In genomic region chr16:88497561-88498420, GRCh38 we compare ENCODE assay signal across 1 cellular context.
TF ChIP-seq lines count a peak whose summit lies in the region.

No MANE protein-coding gene starts in this region.

TF ChIP-seq in K562, 482 proteins besides CTCF, POLR2A, EP300 and RAD21 (continued from another document and continues in another):
- TF ChIP-seq SAP30 (IDR thresholded peaks at IDR 0.05; ENCODE audit: borderline replicate concordance, insufficient read depth, low read depth, low read length, poor library complexity, severe bottlenecking): peak; percentile 22
- no peak for TF ChIP-seq ATF1 (CRISPR knock-in tag; IDR thresholded peaks at IDR 0.05)
- peak; percentile 77 for TF ChIP-seq ATF1 (tag; IDR thresholded peaks at IDR 0.05)
- peak; percentile 34; the same call in 1 of the 2 replicates for TF ChIP-seq PHF21A (IDR thresholded peaks at IDR 0.05; ENCODE audit: borderline replicate concordance, low read depth)
- peak; percentile 83 for TF ChIP-seq ESRRA (IDR thresholded peaks at IDR 0.05; ENCODE audit: borderline replicate concordance, low read depth)
- TF ChIP-seq GTF3C2 (IDR thresholded peaks at IDR 0.05; ENCODE audit: borderline replicate concordance, extremely low read depth, insufficient read length): no peak
- TF ChIP-seq TRIM24 (IDR thresholded peaks at IDR 0.05): peak; percentile 41 to 89; a peak in 3 of 4 replicates
- TF ChIP-seq KAT7 (CRISPR knock-in tag; IDR thresholded peaks at IDR 0.05; ENCODE audit: borderline replicate concordance): no peak; the same call in 1 of the 2 replicates
- TF ChIP-seq SPI1 (IDR thresholded peaks at IDR 0.05; ENCODE audit: borderline replicate concordance, low read depth, low read length): no peak
- TF ChIP-seq HDAC3 (IDR thresholded peaks at IDR 0.05; ENCODE audit: borderline replicate concordance, partially characterized antibody): peak; percentile 97
- TF ChIP-seq CREB1 (IDR thresholded peaks at IDR 0.05): peak; percentile 58
- peak; percentile 54; the same call in 1 of the 2 replicates for TF ChIP-seq CREB1 (CRISPR knock-in tag; IDR thresholded peaks at IDR 0.05)
- TF ChIP-seq, protein P1, sequence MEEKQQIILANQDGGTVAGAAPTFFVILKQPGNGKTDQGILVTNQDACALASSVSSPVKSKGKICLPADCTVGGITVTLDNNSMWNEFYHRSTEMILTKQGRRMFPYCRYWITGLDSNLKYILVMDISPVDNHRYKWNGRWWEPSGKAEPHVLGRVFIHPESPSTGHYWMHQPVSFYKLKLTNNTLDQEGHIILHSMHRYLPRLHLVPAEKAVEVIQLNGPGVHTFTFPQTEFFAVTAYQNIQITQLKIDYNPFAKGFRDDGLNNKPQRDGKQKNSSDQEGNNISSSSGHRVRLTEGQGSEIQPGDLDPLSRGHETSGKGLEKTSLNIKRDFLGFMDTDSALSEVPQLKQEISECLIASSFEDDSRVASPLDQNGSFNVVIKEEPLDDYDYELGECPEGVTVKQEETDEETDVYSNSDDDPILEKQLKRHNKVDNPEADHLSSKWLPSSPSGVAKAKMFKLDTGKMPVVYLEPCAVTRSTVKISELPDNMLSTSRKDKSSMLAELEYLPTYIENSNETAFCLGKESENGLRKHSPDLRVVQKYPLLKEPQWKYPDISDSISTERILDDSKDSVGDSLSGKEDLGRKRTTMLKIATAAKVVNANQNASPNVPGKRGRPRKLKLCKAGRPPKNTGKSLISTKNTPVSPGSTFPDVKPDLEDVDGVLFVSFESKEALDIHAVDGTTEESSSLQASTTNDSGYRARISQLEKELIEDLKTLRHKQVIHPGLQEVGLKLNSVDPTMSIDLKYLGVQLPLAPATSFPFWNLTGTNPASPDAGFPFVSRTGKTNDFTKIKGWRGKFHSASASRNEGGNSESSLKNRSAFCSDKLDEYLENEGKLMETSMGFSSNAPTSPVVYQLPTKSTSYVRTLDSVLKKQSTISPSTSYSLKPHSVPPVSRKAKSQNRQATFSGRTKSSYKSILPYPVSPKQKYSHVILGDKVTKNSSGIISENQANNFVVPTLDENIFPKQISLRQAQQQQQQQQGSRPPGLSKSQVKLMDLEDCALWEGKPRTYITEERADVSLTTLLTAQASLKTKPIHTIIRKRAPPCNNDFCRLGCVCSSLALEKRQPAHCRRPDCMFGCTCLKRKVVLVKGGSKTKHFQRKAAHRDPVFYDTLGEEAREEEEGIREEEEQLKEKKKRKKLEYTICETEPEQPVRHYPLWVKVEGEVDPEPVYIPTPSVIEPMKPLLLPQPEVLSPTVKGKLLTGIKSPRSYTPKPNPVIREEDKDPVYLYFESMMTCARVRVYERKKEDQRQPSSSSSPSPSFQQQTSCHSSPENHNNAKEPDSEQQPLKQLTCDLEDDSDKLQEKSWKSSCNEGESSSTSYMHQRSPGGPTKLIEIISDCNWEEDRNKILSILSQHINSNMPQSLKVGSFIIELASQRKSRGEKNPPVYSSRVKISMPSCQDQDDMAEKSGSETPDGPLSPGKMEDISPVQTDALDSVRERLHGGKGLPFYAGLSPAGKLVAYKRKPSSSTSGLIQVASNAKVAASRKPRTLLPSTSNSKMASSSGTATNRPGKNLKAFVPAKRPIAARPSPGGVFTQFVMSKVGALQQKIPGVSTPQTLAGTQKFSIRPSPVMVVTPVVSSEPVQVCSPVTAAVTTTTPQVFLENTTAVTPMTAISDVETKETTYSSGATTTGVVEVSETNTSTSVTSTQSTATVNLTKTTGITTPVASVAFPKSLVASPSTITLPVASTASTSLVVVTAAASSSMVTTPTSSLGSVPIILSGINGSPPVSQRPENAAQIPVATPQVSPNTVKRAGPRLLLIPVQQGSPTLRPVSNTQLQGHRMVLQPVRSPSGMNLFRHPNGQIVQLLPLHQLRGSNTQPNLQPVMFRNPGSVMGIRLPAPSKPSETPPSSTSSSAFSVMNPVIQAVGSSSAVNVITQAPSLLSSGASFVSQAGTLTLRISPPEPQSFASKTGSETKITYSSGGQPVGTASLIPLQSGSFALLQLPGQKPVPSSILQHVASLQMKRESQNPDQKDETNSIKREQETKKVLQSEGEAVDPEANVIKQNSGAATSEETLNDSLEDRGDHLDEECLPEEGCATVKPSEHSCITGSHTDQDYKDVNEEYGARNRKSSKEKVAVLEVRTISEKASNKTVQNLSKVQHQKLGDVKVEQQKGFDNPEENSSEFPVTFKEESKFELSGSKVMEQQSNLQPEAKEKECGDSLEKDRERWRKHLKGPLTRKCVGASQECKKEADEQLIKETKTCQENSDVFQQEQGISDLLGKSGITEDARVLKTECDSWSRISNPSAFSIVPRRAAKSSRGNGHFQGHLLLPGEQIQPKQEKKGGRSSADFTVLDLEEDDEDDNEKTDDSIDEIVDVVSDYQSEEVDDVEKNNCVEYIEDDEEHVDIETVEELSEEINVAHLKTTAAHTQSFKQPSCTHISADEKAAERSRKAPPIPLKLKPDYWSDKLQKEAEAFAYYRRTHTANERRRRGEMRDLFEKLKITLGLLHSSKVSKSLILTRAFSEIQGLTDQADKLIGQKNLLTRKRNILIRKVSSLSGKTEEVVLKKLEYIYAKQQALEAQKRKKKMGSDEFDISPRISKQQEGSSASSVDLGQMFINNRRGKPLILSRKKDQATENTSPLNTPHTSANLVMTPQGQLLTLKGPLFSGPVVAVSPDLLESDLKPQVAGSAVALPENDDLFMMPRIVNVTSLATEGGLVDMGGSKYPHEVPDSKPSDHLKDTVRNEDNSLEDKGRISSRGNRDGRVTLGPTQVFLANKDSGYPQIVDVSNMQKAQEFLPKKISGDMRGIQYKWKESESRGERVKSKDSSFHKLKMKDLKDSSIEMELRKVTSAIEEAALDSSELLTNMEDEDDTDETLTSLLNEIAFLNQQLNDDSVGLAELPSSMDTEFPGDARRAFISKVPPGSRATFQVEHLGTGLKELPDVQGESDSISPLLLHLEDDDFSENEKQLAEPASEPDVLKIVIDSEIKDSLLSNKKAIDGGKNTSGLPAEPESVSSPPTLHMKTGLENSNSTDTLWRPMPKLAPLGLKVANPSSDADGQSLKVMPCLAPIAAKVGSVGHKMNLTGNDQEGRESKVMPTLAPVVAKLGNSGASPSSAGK (IDR thresholded peaks at IDR 0.05): no peak
- TF ChIP-seq, protein P2, sequence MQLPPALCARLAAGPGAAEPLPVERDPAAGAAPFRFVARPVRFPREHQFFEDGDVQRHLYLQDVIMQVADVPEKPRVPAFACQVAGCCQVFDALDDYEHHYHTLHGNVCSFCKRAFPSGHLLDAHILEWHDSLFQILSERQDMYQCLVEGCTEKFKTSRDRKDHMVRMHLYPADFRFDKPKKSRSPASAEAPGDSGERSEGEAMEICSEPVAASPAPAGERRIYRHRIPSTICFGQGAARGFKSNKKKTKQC (CRISPR knock-in tag; IDR thresholded peaks at IDR 0.05): no peak
- peak; percentile 79; the same call in 1 of the 2 replicates for TF ChIP-seq PHB2 (IDR thresholded peaks at IDR 0.05; ENCODE audit: low read depth)
- TF ChIP-seq ETV1 (tag; conservative IDR thresholded peaks at IDR 0.05; ENCODE audit: low read depth): no peak; the same call in 1 of the 2 replicates
- TF ChIP-seq, protein P3, sequence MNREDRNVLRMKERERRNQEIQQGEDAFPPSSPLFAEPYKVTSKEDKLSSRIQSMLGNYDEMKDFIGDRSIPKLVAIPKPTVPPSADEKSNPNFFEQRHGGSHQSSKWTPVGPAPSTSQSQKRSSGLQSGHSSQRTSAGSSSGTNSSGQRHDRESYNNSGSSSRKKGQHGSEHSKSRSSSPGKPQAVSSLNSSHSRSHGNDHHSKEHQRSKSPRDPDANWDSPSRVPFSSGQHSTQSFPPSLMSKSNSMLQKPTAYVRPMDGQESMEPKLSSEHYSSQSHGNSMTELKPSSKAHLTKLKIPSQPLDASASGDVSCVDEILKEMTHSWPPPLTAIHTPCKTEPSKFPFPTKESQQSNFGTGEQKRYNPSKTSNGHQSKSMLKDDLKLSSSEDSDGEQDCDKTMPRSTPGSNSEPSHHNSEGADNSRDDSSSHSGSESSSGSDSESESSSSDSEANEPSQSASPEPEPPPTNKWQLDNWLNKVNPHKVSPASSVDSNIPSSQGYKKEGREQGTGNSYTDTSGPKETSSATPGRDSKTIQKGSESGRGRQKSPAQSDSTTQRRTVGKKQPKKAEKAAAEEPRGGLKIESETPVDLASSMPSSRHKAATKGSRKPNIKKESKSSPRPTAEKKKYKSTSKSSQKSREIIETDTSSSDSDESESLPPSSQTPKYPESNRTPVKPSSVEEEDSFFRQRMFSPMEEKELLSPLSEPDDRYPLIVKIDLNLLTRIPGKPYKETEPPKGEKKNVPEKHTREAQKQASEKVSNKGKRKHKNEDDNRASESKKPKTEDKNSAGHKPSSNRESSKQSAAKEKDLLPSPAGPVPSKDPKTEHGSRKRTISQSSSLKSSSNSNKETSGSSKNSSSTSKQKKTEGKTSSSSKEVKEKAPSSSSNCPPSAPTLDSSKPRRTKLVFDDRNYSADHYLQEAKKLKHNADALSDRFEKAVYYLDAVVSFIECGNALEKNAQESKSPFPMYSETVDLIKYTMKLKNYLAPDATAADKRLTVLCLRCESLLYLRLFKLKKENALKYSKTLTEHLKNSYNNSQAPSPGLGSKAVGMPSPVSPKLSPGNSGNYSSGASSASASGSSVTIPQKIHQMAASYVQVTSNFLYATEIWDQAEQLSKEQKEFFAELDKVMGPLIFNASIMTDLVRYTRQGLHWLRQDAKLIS (CRISPR knock-in tag; IDR thresholded peaks at IDR 0.05): 0 out of 2 replicates have a peak, but pooled peaks have one; percentile 42
- peak; percentile 74; the same call in 1 of the 2 replicates for TF ChIP-seq ZNF311 (CRISPR knock-in tag; IDR thresholded peaks at IDR 0.05)
- TF ChIP-seq SMAD3 (CRISPR knock-in tag; conservative IDR thresholded peaks at IDR 0.05): 0 out of 2 replicates have a peak, but pooled peaks have one; percentile 68
- TF ChIP-seq HDAC1 (IDR thresholded peaks at IDR 0.05): peak; percentile 10 to 93; a peak in 2 of 4 replicates
- TF ChIP-seq ZNF175 (CRISPR knock-in tag; IDR thresholded peaks at IDR 0.05; ENCODE audit: low read depth): peak; percentile 78; the same call in 1 of the 2 replicates
- peak; percentile 99 for TF ChIP-seq CXXC5 (CRISPR knock-in tag; IDR thresholded peaks at IDR 0.05)
- TF ChIP-seq MAZ (CRISPR knock-in tag; conservative IDR thresholded peaks at IDR 0.05 in 1 of 2, IDR thresholded peaks at IDR 0.05 in 1 of 2): peak; percentile 97 to 99
- TF ChIP-seq CBX3 (IDR thresholded peaks at IDR 0.05; ENCODE audit: borderline replicate concordance in 1 of 2, low read length in 2 of 2): peak in 1 of 2 experiments; percentile 67; a peak in 1 of 3 replicates
- TF ChIP-seq BMI1 (IDR thresholded peaks at IDR 0.05; ENCODE audit: low read length): no peak
- TF ChIP-seq MEF2D (tag; conservative IDR thresholded peaks at IDR 0.05; ENCODE audit: low read depth): 0 out of 2 replicates have a peak, but pooled peaks have one; percentile 46
- peak in 1 of 2 experiments; percentile 59; a peak in 1 of 4 replicates for TF ChIP-seq ETV6 (IDR thresholded peaks at IDR 0.05; ENCODE audit: borderline replicate concordance in 1 of 2, low read depth in 2 of 2, low read length in 1 of 2)
- TF ChIP-seq ETV6 (CRISPR knock-in tag; IDR thresholded peaks at IDR 0.05; ENCODE audit: borderline replicate concordance): no peak
- TF ChIP-seq ZNF239 (CRISPR knock-in tag; IDR thresholded peaks at IDR 0.05): no peak; the same call in 1 of the 2 replicates
- TF ChIP-seq ZFX (CRISPR knock-in tag; IDR thresholded peaks at IDR 0.05): peak; percentile 49; the same call in 1 of the 2 replicates
- peak; percentile 57; the same call in 1 of the 2 replicates for TF ChIP-seq TOE1 (IDR thresholded peaks at IDR 0.05; ENCODE audit: borderline replicate concordance)
- no peak for TF ChIP-seq TOE1 (CRISPR knock-in tag; IDR thresholded peaks at IDR 0.05; ENCODE audit: borderline replicate concordance, low read depth)
- peak; percentile 7; the same call in 1 of the 2 replicates for TF ChIP-seq KLF6 (CRISPR knock-in tag; IDR thresholded peaks at IDR 0.05; ENCODE audit: borderline replicate concordance)
- no peak for TF ChIP-seq DIDO1 (tag; IDR thresholded peaks at IDR 0.05; ENCODE audit: low read depth)
- TF ChIP-seq E2F1 (CRISPR knock-in tag; IDR thresholded peaks at IDR 0.05): no peak
- peak; percentile 85 for TF ChIP-seq KDM2B (CRISPR knock-in tag; IDR thresholded peaks at IDR 0.05)
- TF ChIP-seq, protein P4, sequence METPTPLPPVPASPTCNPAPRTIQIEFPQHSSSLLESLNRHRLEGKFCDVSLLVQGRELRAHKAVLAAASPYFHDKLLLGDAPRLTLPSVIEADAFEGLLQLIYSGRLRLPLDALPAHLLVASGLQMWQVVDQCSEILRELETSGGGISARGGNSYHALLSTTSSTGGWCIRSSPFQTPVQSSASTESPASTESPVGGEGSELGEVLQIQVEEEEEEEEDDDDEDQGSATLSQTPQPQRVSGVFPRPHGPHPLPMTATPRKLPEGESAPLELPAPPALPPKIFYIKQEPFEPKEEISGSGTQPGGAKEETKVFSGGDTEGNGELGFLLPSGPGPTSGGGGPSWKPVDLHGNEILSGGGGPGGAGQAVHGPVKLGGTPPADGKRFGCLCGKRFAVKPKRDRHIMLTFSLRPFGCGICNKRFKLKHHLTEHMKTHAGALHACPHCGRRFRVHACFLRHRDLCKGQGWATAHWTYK (CRISPR knock-in tag; IDR thresholded peaks at IDR 0.05): 0 out of 2 replicates have a peak, but pooled peaks have one; percentile 47
- TF ChIP-seq GATAD2B (IDR thresholded peaks at IDR 0.05; ENCODE audit: borderline replicate concordance): peak; percentile 97
- TF ChIP-seq NR4A1 (CRISPR knock-in tag; IDR thresholded peaks at IDR 0.05): no peak
- peak; percentile 93 for TF ChIP-seq NR4A1 (tag; IDR thresholded peaks at IDR 0.05)
- peak; percentile 71; the same call in 1 of the 2 replicates for TF ChIP-seq ZNF583 (CRISPR knock-in tag; IDR thresholded peaks at IDR 0.05)
- TF ChIP-seq HNRNPLL (IDR thresholded peaks at IDR 0.05; ENCODE audit: low read depth, low read length, poor library complexity, severe bottlenecking): peak; percentile 67
